Comparison of ENCODE assay signal across 42 cellular contexts in the genomic region with DNA sequence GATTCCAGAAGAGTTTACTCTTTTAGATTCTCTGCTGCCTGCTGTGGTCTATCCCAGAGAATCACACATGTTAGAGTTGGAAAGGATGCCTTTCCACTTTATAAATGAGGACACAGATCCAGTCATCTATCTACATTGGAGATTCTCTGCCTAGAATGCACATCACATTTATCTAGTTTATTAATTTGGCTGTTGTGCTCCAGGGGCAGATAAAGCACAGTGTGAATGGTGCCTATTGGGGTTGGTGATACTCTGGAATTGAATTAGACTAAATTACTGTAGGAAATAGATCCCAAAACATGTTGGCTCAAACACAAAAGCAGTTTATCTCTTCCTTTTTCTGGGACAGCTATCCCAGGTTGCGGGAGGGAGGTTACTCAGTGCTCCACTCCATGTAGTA. TPM values are rescaled to one million over a fixed set of nuclear protein-coding genes. Genes with fewer than 3 reads are reported as not detected.
"Had no signal": no experiment of that assay in that cellular context is flagged by ENCODE, and none has a peak within 500 bp of the region (broad histone marks: within the 10 kb centered on the region; RNA-seq: fewer than 3 reads in every experiment).

No MANE protein-coding gene starts in this region.

- DNase-seq: activated effector memory CD4-positive, alpha-beta T cell treated with anti-CD3 and anti-CD28 coated beads, Interleukin-2, amount 50 U/mL, for 16 hours; activated effector memory CD4-positive, alpha-beta T cell treated with Interleukin-2 at 50 U/mL for 16 hours; activated gamma-delta T cell; activated gamma-delta T cell treated with Interleukin-2 at 50 U/mL for 16 hours; activated naive CD4-positive, alpha-beta T cell treated with anti-CD3 and anti-CD28 coated beads for 36 hours; activated naive CD4-positive, alpha-beta T cell treated with anti-CD3 and anti-CD28 coated beads, Interleukin-2, amount 10 ng/mL, durations not matched to agents 7 days and 5 days; activated naive CD4-positive, alpha-beta T cell treated with anti-CD3 and anti-CD28 coated beads, Interleukin-2, amount 50 U/mL, for 16 hours; activated naive CD4-positive, alpha-beta T cell treated with Interleukin-2 at 50 U/mL for 16 hours; activated naive CD8-positive, alpha-beta T cell treated with anti-CD3 and anti-CD28 coated beads for 36 hours; activated naive CD8-positive, alpha-beta T cell treated with anti-CD3 and anti-CD28 coated beads, Interleukin-2, amount 10 ng/mL, durations not matched to agents 7 days and 5 days; activated naive CD8-positive, alpha-beta T cell treated with anti-CD3 and anti-CD28 coated beads, Interleukin-2, amount 50 U/mL, for 24 hours; activated T-cell treated with anti-CD3 and anti-CD28 coated beads for 4 hours; activated T-cell treated with anti-CD3 and anti-CD28 coated beads, Interleukin-2, amount 50 U/mL, for 1 hour; activated T-cell treated with anti-CD3 and anti-CD28 coated beads, Interleukin-2, amount 50 U/mL, for 24 hours; activated T-cell treated with anti-CD3 and anti-CD28 coated beads, Interleukin-2, amount 50 U/mL, for 4 hours; activated T-cell treated with anti-CD3 and anti-CD28 coated beads, Interleukin-2, amount 50 U/mL, for 48 hours; activated T-cell treated with anti-CD3 and anti-CD28 coated beads, Interleukin-2, amount 50 U/mL, for 72 hours; adrenal gland; amniotic stem cell; amygdala; anterior cingulate cortex; aorta; body of pancreas; brain microvascular endothelial cell; caudate nucleus; central memory CD4-positive, alpha-beta T cell; cerebellar nuclear complex had no signal

- H3K36me3 Mint-ChIP-seq: activated naive CD4-positive, alpha-beta T cell treated with anti-CD3 and anti-CD28 coated beads, Interleukin-2, amount 10 ng/mL, durations not matched to agents 7 days and 5 days; activated naive CD8-positive, alpha-beta T cell treated with anti-CD3 and anti-CD28 coated beads, Interleukin-2, amount 10 ng/mL, durations not matched to agents 7 days and 5 days; brain had no signal

- H3K4me1 Mint-ChIP-seq: activated naive CD4-positive, alpha-beta T cell treated with anti-CD3 and anti-CD28 coated beads, Interleukin-2, amount 10 ng/mL, durations not matched to agents 7 days and 5 days; activated naive CD4-positive, alpha-beta T cell treated with anti-CD3 and anti-CD28 coated beads, Interleukin-2, amount 50 U/mL, for 24 hours; activated naive CD8-positive, alpha-beta T cell treated with anti-CD3 and anti-CD28 coated beads for 36 hours; activated naive CD8-positive, alpha-beta T cell treated with anti-CD3 and anti-CD28 coated beads, Interleukin-2, amount 10 ng/mL, durations not matched to agents 7 days and 5 days; activated naive CD8-positive, alpha-beta T cell treated with anti-CD3 and anti-CD28 coated beads, Interleukin-2, amount 50 U/mL, for 24 hours; activated T-helper 17 cell treated with anti-CD3 and anti-CD28 coated beads, Interleukin-2, amount 50 U/mL, for 72 hours; brain; central memory CD8-positive, alpha-beta T cell had no signal

- H3K4me1 ChIP-seq: adrenal gland, ascending aorta, body of pancreas, breast epithelium had no signal

- ATAC-seq: activated naive CD4-positive, alpha-beta T cell treated with anti-CD3 and anti-CD28 coated beads, Interleukin-2, amount 50 U/mL, for 72 hours; activated naive CD8-positive, alpha-beta T cell treated with anti-CD3 and anti-CD28 coated beads, Interleukin-2, amount 50 U/mL, for 24 hours; activated T-cell treated with anti-CD3 and anti-CD28 coated beads, Interleukin-2, amount 50 U/mL, for 4 hours; activated T-cell treated with anti-CD3 and anti-CD28 coated beads, Interleukin-2, amount 50 U/mL, for 72 hours; activated T-helper 17 cell treated with anti-CD3 and anti-CD28 coated beads, Interleukin-2, amount 50 U/mL, for 72 hours; body of pancreas had no signal

- H3K9me3 Mint-ChIP-seq: activated naive CD4-positive, alpha-beta T cell treated with anti-CD3 and anti-CD28 coated beads, Interleukin-2, amount 10 ng/mL, durations not matched to agents 7 days and 5 days; activated T-helper 1 cell treated with anti-CD3 and anti-CD28 coated beads, Interleukin-12 subunit alpha, Interleukin-12 subunit beta, Interleukin-2, Interleukin-4 antibody, amounts not matched to agents 30 ng/mL and 10 ng/mL and 1 ng/mL, durations not matched to agents 14 hours and 24 hours and 36 hours; activated T-helper 17 cell treated with anti-CD3 and anti-CD28 coated beads, Interleukin-2, amount 50 U/mL, for 72 hours; activated T-helper 2 cell treated with anti-CD3 and anti-CD28 coated beads, Interferon-gamma antibody, Interleukin-2, Interleukin-4, amounts not matched to agents 10 μg/mL and 5 μg/mL and 100 μg/mL, durations not matched to agents 14 hours and 24 hours and 36 hours had no signal

- H3K4me3 Mint-ChIP-seq: activated naive CD4-positive, alpha-beta T cell treated with anti-CD3 and anti-CD28 coated beads for 36 hours; activated naive CD4-positive, alpha-beta T cell treated with anti-CD3 and anti-CD28 coated beads, Interleukin-2, amount 10 ng/mL, durations not matched to agents 7 days and 5 days; activated naive CD4-positive, alpha-beta T cell treated with anti-CD3 and anti-CD28 coated beads, Interleukin-2, amount 50 U/mL, for 24 hours; activated naive CD8-positive, alpha-beta T cell; activated naive CD8-positive, alpha-beta T cell treated with anti-CD3 and anti-CD28 coated beads for 36 hours; activated naive CD8-positive, alpha-beta T cell treated with anti-CD3 and anti-CD28 coated beads, Interleukin-2, amount 10 ng/mL, durations not matched to agents 7 days and 5 days; activated naive CD8-positive, alpha-beta T cell treated with anti-CD3 and anti-CD28 coated beads, Interleukin-2, amount 50 U/mL, for 24 hours; activated T-cell treated with anti-CD3 and anti-CD28 coated beads, Interleukin-2, amount 50 U/mL, for 24 hours; activated T-cell treated with anti-CD3 and anti-CD28 coated beads, Interleukin-2, amount 50 U/mL, for 4 hours; activated T-cell treated with anti-CD3 and anti-CD28 coated beads, Interleukin-2, amount 50 U/mL, for 72 hours; activated T-helper 1 cell treated with anti-CD3 and anti-CD28 coated beads, Interleukin-12 subunit alpha, Interleukin-12 subunit beta, Interleukin-2, Interleukin-4 antibody, amounts not matched to agents 30 ng/mL and 10 ng/mL and 1 ng/mL, durations not matched to agents 14 hours and 24 hours and 36 hours; activated T-helper 17 cell treated with anti-CD3 and anti-CD28 coated beads, Interleukin-2, amount 50 U/mL, for 72 hours; brain; central memory CD8-positive, alpha-beta T cell had no signal

- H3K36me3 ChIP-seq: adrenal gland, ascending aorta, brain microvascular endothelial cell, breast epithelium, cardiac muscle cell had no signal

- H3K27ac ChIP-seq: adrenal gland, ascending aorta, body of pancreas, brain microvascular endothelial cell, breast epithelium, cardiac muscle cell had no signal

- H3K4me3 ChIP-seq: adrenal gland, ascending aorta, body of pancreas, breast epithelium, cardiac muscle cell had no signal

- H3K9me3 ChIP-seq: adrenal gland, ascending aorta, body of pancreas, breast epithelium had no signal

- H3K27me3 ChIP-seq: ascending aorta, body of pancreas, brain microvascular endothelial cell, breast epithelium had no signal

- H3K27ac Mint-ChIP-seq: activated naive CD4-positive, alpha-beta T cell treated with anti-CD3 and anti-CD28 coated beads for 36 hours; activated naive CD4-positive, alpha-beta T cell treated with anti-CD3 and anti-CD28 coated beads, Interleukin-2, amount 10 ng/mL, durations not matched to agents 7 days and 5 days; activated naive CD4-positive, alpha-beta T cell treated with anti-CD3 and anti-CD28 coated beads, Interleukin-2, amount 50 U/mL, for 24 hours; activated naive CD4-positive, alpha-beta T cell treated with anti-CD3 and anti-CD28 coated beads, Interleukin-2, amount 50 U/mL, for 72 hours; activated naive CD8-positive, alpha-beta T cell; activated naive CD8-positive, alpha-beta T cell treated with anti-CD3 and anti-CD28 coated beads for 36 hours; activated naive CD8-positive, alpha-beta T cell treated with anti-CD3 and anti-CD28 coated beads, Interleukin-2, amount 10 ng/mL, durations not matched to agents 7 days and 5 days; activated naive CD8-positive, alpha-beta T cell treated with anti-CD3 and anti-CD28 coated beads, Interleukin-2, amount 50 U/mL, for 24 hours; activated T-cell treated with anti-CD3 and anti-CD28 coated beads, Interleukin-2, amount 50 U/mL, for 24 hours; activated T-cell treated with anti-CD3 and anti-CD28 coated beads, Interleukin-2, amount 50 U/mL, for 72 hours; activated T-helper 1 cell treated with anti-CD3 and anti-CD28 coated beads, Interleukin-12 subunit alpha, Interleukin-12 subunit beta, Interleukin-2, Interleukin-4 antibody, amounts not matched to agents 30 ng/mL and 10 ng/mL and 1 ng/mL, durations not matched to agents 14 hours and 24 hours and 36 hours; activated T-helper 17 cell treated with anti-CD3 and anti-CD28 coated beads, Interleukin-2, amount 50 U/mL, for 72 hours; activated T-helper 2 cell treated with anti-CD3 and anti-CD28 coated beads, Interferon-gamma antibody, Interleukin-2, Interleukin-4, amounts not matched to agents 10 μg/mL and 5 μg/mL and 100 μg/mL, durations not matched to agents 14 hours and 24 hours and 36 hours; brain had no signal

RNA-seq across cellular contexts. Expression of a gene that starts 14.9 kb away (rescaled TPM):
- total RNA-seq: activated naive CD4-positive, alpha-beta T cell treated with anti-CD3 and anti-CD28 coated beads for 36 hours; activated naive CD4-positive, alpha-beta T cell treated with anti-CD3 and anti-CD28 coated beads, Interleukin-2, amount 50 U/mL, for 72 hours; activated naive CD8-positive, alpha-beta T cell treated with anti-CD3 and anti-CD28 coated beads for 36 hours; activated naive CD8-positive, alpha-beta T cell treated with anti-CD3 and anti-CD28 coated beads, Interleukin-2, amount 10 ng/mL, durations not matched to agents 7 days and 5 days; activated T-cell treated with anti-CD3 and anti-CD28 coated beads, Interleukin-2, amount 50 U/mL, for 4 hours; activated T-helper 1 cell treated with anti-CD3 and anti-CD28 coated beads, Interleukin-12 subunit alpha, Interleukin-12 subunit beta, Interleukin-2, Interleukin-4 antibody, amounts not matched to agents 30 ng/mL and 10 ng/mL and 1 ng/mL, durations not matched to agents 14 hours and 24 hours and 36 hours; activated T-helper 17 cell treated with anti-CD3 and anti-CD28 coated beads, Interleukin-2, amount 50 U/mL, for 72 hours; activated T-helper 2 cell treated with anti-CD3 and anti-CD28 coated beads, Interferon-gamma antibody, Interleukin-2, Interleukin-4, amounts not matched to agents 10 μg/mL and 5 μg/mL and 100 μg/mL, durations not matched to agents 14 hours and 24 hours and 36 hours had no signal

RNA-seq across cellular contexts. Expression of a gene that starts 52.9 kb away (rescaled TPM):
- total RNA-seq: activated naive CD4-positive, alpha-beta T cell treated with anti-CD3 and anti-CD28 coated beads for 36 hours; activated naive CD4-positive, alpha-beta T cell treated with anti-CD3 and anti-CD28 coated beads, Interleukin-2, amount 50 U/mL, for 72 hours; activated naive CD8-positive, alpha-beta T cell treated with anti-CD3 and anti-CD28 coated beads for 36 hours; activated naive CD8-positive, alpha-beta T cell treated with anti-CD3 and anti-CD28 coated beads, Interleukin-2, amount 10 ng/mL, durations not matched to agents 7 days and 5 days; activated T-cell treated with anti-CD3 and anti-CD28 coated beads, Interleukin-2, amount 50 U/mL, for 72 hours; activated T-helper 1 cell treated with anti-CD3 and anti-CD28 coated beads, Interleukin-12 subunit alpha, Interleukin-12 subunit beta, Interleukin-2, Interleukin-4 antibody, amounts not matched to agents 30 ng/mL and 10 ng/mL and 1 ng/mL, durations not matched to agents 14 hours and 24 hours and 36 hours; activated T-helper 17 cell treated with anti-CD3 and anti-CD28 coated beads, Interleukin-2, amount 50 U/mL, for 72 hours; adrenal gland; aorta; ascending aorta; breast epithelium; bronchial epithelial cell; cardiac muscle cell; cardiac septum; cerebellum; chondrocyte had no signal
- polyA plus RNA-seq: adrenal gland, aorta, cardiac muscle cell had no signal
